19 cellular contexts compared by ENCODE assay signal in the genomic region with DNA sequence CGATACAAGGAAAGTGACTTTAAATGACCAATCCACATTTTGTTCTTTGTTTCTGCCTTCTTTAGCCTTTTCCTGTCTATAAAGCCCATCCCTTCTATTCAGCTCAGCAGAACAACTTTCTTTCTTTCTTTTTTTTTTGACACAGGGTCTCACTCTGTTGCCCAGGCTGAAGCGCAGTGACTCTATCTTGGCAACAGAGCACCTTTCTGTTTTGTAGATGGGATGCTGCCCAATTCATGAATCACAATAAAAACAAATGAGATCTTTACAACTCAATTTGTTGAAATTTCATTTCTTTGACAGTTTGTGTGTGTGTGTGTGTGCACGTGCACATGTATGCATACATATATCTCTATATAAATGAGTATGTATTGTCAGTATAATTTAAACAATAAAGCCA. TPM values are rescaled to one million over a fixed set of nuclear protein-coding genes. Genes with fewer than 3 reads are reported as not detected.
DNase-seq lines count a peak whose midpoint lies in the region; ATAC-seq, FAIRE-seq and TF ChIP-seq lines count a peak whose summit lies in the region.
"Had no signal": no experiment of that assay in that cellular context is flagged by ENCODE, and none has a peak within 500 bp of the region (broad histone marks: within the 10 kb centered on the region; RNA-seq: fewer than 3 reads in every experiment).

No MANE protein-coding gene starts in this region.

- no peak overlapping the region for H3K4me2 ChIP-seq in K562 (ENCODE audit: insufficient read depth, low read length)

- no peak overlapping the region for H3K9ac ChIP-seq in K562 (ENCODE audit: insufficient read depth in 1 of 2, low read depth in 2 of 2, low read length in 2 of 2)

- FAIRE-seq in K562 (lab: Jason Lieb, UNC), result peak; percentile 37

- H2AFZ ChIP-seq in K562 (ENCODE audit: low read depth, low read length), result no peak overlapping the region

- POLR2A ChIA-PET in HEK293 (lab: Yijun Ruan, JAX) (no interaction called here), K562 (lab: Yijun Ruan, JAX) (no interaction called here)

- intact Hi-C loops in K562 (cut with micrococcal nuclease), result no loop called here

- BruUV-seq in K562 (replicated peaks; lab: Mats Ljungman, UMichigan), result no TSS peak

- H3K4me3 ChIP-seq in HEK293 (ENCODE audit: low read depth, low read length) (no peak overlapping the region), K562 (no peak overlapping the region), gastroesophageal sphincter (no peak overlapping the region), thoracic aorta (no peak overlapping the region)

- no peaks in the 10 kb centered on the region for H3K9me1 ChIP-seq in K562 (ENCODE audit: control insufficient read depth, insufficient read depth, low read length)

- 30% methylated on average over 3 of the region's 3 CpGs for WGBS in K562 (ENCODE audit: insufficient coverage, low coverage, missing lambda C conversion rate)
- WGBS in gastroesophageal sphincter (ENCODE audit: low coverage in 1 of 2), 2 donors, result 75 to 84% methylated on average over 3 of the region's 3 CpGs

- H3K36me3 ChIP-seq in HEK293 (ENCODE audit: control insufficient read depth in 2 of 2, insufficient read depth in 1 of 2, low read length in 2 of 2) (no peaks in the 10 kb centered on the region), K562 (ENCODE audit: control insufficient read depth, insufficient read depth, low read length) (no peaks in the 10 kb centered on the region), gastroesophageal sphincter (no peaks in the 10 kb centered on the region), thoracic aorta (no peaks in the 10 kb centered on the region)

- H3K4me1 ChIP-seq in HEK293 (ENCODE audit: control insufficient read depth, insufficient read depth, low read length), result no peaks in the 10 kb centered on the region
- H3K4me1 ChIP-seq in K562 (replicated peaks in 1 of 2; ENCODE audit: control insufficient read depth in 2 of 2, insufficient read depth in 2 of 2, low read length in 2 of 2), result no peaks in the 10 kb centered on the region
- H3K4me1 ChIP-seq in gastroesophageal sphincter, result peaks cover 16 to 93% (median 39%) of the 10 kb centered on the region in 3 donors
- H3K4me1 ChIP-seq in thoracic aorta (ENCODE audit: control insufficient read depth in 1 of 2, low read depth in 2 of 2), result peaks cover 16 to 62% of the 10 kb centered on the region in 2 donors
- H3K4me1 ChIP-seq: Caco-2 had no signal

- in situ Hi-C loops in K562 (cut with MboI), result no loop called here
- in situ Hi-C loops in ACHN (cut with HindIII; ENCODE audit: low pct_ligation_motif_present, low pct_unique_long_range_greater_than_20kb, low sequenced_read_pairs), result no loop called here

- H3K27me3 ChIP-seq in K562 (ENCODE audit: control insufficient read depth in 2 of 2, insufficient read depth in 2 of 2, low read length in 2 of 2) (peaks cover 22 to 45% of the 10 kb centered on the region in 2 experiments), gastroesophageal sphincter (no peaks in the 10 kb centered on the region), thoracic aorta (replicated peaks; ENCODE audit: insufficient read depth) (no peaks in the 10 kb centered on the region)

- TF ChIP-seq EP300 in K562 (IDR thresholded peaks at IDR 0.05; ENCODE audit: low read length), result no peak
- no peak for TF ChIP-seq EP300 in gastroesophageal sphincter (IDR thresholded peaks at IDR 0.05)

- TF ChIP-seq CTCF in HEK293 (tag by site-specific recombination; IDR thresholded peaks at IDR 0.05) (no peak), K562 (IDR thresholded peaks at IDR 0.05 in 2 of 3, conservative IDR thresholded peaks at IDR 0.05 in 1 of 3; ENCODE audit: insufficient read depth in 2 of 3, low read depth in 1 of 3, low read length in 3 of 3) (no peak), gastroesophageal sphincter (IDR thresholded peaks at IDR 0.05) (no peak), thoracic aorta (IDR thresholded peaks at IDR 0.05) (no peak)

- no peak for TF ChIP-seq RAD21 in K562 (CRISPR knock-in tag; conservative IDR thresholded peaks at IDR 0.05 in 1 of 2, IDR thresholded peaks at IDR 0.05 in 1 of 2)

- CTCF ChIA-PET in HEK293 (lab: Yijun Ruan, JAX), result interaction anchor here (0.7 to 1.4 kb wide), 2 partner anchors 8 to 434 kb away, joined by 4 read pairs; no protein-coding TSS in a partner anchor
- CTCF ChIA-PET in K562 (lab: Yijun Ruan, JAX; ENCODE audit: low intra/inter-chr PET ratio), result no interaction called here

- DNase-seq in K562 (ENCODE audit: extremely low read depth in 1 of 4, low spot score in 3 of 4) (no peak), thoracic aorta (ENCODE audit: low spot score) (no peak), ACHN (no peak), islet precursor cell (no peak)
- DNase-seq: Caco-2; CD4-positive, alpha-beta T cell; DMS 273 treated with DMSO at 0.1 percent for 48 hours; DMS79 treated with DMSO at 0.1 percent for 48 hours; H7; KBM-7; MM.1S; NCI-H1048; NCI-H1417 treated with DMSO at 0.1 percent for 48 hours; NCI-H187; NCI-H510A treated with DMSO at 0.1 percent for 48 hours; NCI-H748 treated with DMSO at 0.1 percent for 48 hours had no signal

- ATAC-seq in K562, result no peak
- ATAC-seq in gastroesophageal sphincter, result no peak
- ATAC-seq in thoracic aorta (ENCODE audit: insufficient number of reproducible peaks, low FRiP score, low read depth), result peak; percentile 41
- ATAC-seq in HG03139 (IDR thresholded peaks at IDR 0.05; ENCODE audit: unreplicated experiment), result no peak

- TF ChIP-seq POLR2A in K562 (conservative IDR thresholded peaks at IDR 0.05) (no peak), gastroesophageal sphincter (IDR thresholded peaks at IDR 0.05) (no peak)

- H3K79me2 ChIP-seq in K562 (ENCODE audit: control insufficient read depth, insufficient read depth, low read length), result no peaks in the 10 kb centered on the region

- H3K9me3 ChIP-seq in HEK293 (ENCODE audit: control insufficient read depth, insufficient read depth, low read depth, low read length) (no peaks in the 10 kb centered on the region), K562 (replicated peaks; ENCODE audit: control insufficient read depth, insufficient read depth, low read depth, low read length) (no peaks in the 10 kb centered on the region), gastroesophageal sphincter (no peaks in the 10 kb centered on the region), thoracic aorta (no peaks in the 10 kb centered on the region)
- H3K9me3 ChIP-seq: Caco-2 had no signal

- peaks cover 4% of the 10 kb centered on the region; the same call in 1 of the 2 replicates for H4K20me1 ChIP-seq in K562 (replicated peaks; ENCODE audit: control insufficient read depth, insufficient read depth, low read length)

- H3K27ac ChIP-seq in HEK293 (ENCODE audit: extremely low read depth, low read depth, low read length), result no peak overlapping the region
- H3K27ac ChIP-seq in K562 (ENCODE audit: extremely low read depth, low read depth, low read length), result no peak overlapping the region
- H3K27ac ChIP-seq in gastroesophageal sphincter, result peak overlapping the region in 3 of 4 donors; percentile 76 to 86 (median 82)
- H3K27ac ChIP-seq in thoracic aorta, result no peak overlapping the region

TF ChIP-seq in HEK293, 187 proteins besides CTCF, POLR2A, EP300 and RAD21:
- TF ChIP-seq ZNF549 (tag by site-specific recombination; IDR thresholded peaks at IDR 0.05) (peak; percentile 94), ZNF777 (tag by site-specific recombination; IDR thresholded peaks at IDR 0.05; ENCODE audit: borderline replicate concordance) (no peak)

TF ChIP-seq in K562, 482 proteins besides CTCF, POLR2A, EP300 and RAD21:
- TF ChIP-seq CCAR2 (IDR thresholded peaks at IDR 0.05; ENCODE audit: low read depth, low read length) (no peak), WHSC1 (IDR thresholded peaks at IDR 0.05; ENCODE audit: low read length) (no peak), ZNF586 (CRISPR knock-in tag; conservative IDR thresholded peaks at IDR 0.05) (no peak), JUND (IDR thresholded peaks at IDR 0.05; ENCODE audit: borderline replicate concordance, low read depth, low read length) (no peak), JUND (tag; IDR thresholded peaks at IDR 0.05; ENCODE audit: borderline replicate concordance, low read depth, low read length) (no peak), ZNF507 (tag; conservative IDR thresholded peaks at IDR 0.05) (no peak), ZNF57 (CRISPR knock-in tag; IDR thresholded peaks at IDR 0.05) (no peak), HEY1 (CRISPR knock-in tag; IDR thresholded peaks at IDR 0.05; ENCODE audit: borderline replicate concordance) (no peak), BHLHE40 (IDR thresholded peaks at IDR 0.05; ENCODE audit: low read length) (no peak)
- TF ChIP-seq, protein P1, sequence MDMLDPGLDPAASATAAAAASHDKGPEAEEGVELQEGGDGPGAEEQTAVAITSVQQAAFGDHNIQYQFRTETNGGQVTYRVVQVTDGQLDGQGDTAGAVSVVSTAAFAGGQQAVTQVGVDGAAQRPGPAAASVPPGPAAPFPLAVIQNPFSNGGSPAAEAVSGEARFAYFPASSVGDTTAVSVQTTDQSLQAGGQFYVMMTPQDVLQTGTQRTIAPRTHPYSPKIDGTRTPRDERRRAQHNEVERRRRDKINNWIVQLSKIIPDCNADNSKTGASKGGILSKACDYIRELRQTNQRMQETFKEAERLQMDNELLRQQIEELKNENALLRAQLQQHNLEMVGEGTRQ (CRISPR knock-in tag; IDR thresholded peaks at IDR 0.05), result no peak

RNA-seq across cellular contexts. Expression of a gene that starts 25.5 kb away (rescaled TPM):
- total RNA-seq in K562 (2011; cell fraction: chromatin; rRNA removed; ENCODE audit: low replicate concordance), result 0.25 TPM in 1 of 2 replicates, not detected in the other
- total RNA-seq in K562 (2011; cell fraction: nucleolus; rRNA removed), result not detected in 2 replicates
- total RNA-seq in K562 (2011; cell fraction: nucleoplasm; rRNA removed), result not detected in 2 replicates
- total RNA-seq in K562 (2014; rRNA removed) (0.20 TPM in 1 of 2 replicates, not detected in the other), K562 (2014; rRNA removed; fragmentation: Illumina TruSeq; extraction: Trizol) (0.10 and 0.22 TPM in 2 replicates), K562 (2015; rRNA removed; fragmentation: Illumina TruSeq; extraction: Trizol) (0.22 and 0.26 TPM in 2 replicates), K562 (2021) (0.35 and 0.60 TPM in 2 replicates), gastroesophageal sphincter (10 to 100 TPM; 31.1 to 74.6 (median 34.7) TPM), thoracic aorta (1 to 10 TPM; 2.0 to 7.7 TPM)
- polyA plus RNA-seq in K562 (2011; rRNA removed) (0.12 TPM in 1 of 2 replicates, not detected in the other), K562 (2014; fragmentation: Illumina TruSeq; extraction: Trizol) (0.34 and 0.61 TPM in 2 replicates), K562 (2014; fragmentation: Nextera tagmentation; extraction: Ambion mirVana) (not detected), K562 (2014; rRNA removed) (0.17 and 0.59 TPM in 2 replicates)
- polyA plus RNA-seq in K562 (2011; cell fraction: cytosol; rRNA removed), result 0.01 and 0.06 TPM in 2 replicates
- polyA plus RNA-seq in K562 (2011; cell fraction: nucleus; rRNA removed), result 0.10 and 0.14 TPM in 2 replicates
- 0.79 and 2.3 TPM in 2 replicates for polyA plus RNA-seq in K562 (2012)
- polyA minus RNA-seq in K562 (2011; rRNA and poly(A)+ RNA removed), result not detected in 2 replicates
- not detected in 2 replicates for polyA minus RNA-seq in K562 (2011; cell fraction: cytosol; rRNA and poly(A)+ RNA removed)
- 0.11 TPM in 1 of 2 replicates, not detected in the other for polyA minus RNA-seq in K562 (2011; cell fraction: nucleus; rRNA and poly(A)+ RNA removed)

Comparison
In these comparisons a context has a peak if more than half of its experiments do, and no peak if none do; other contexts are left out.
1. H3K27ac ChIP-seq: peak in gastroesophageal sphincter (3 of 4); none in HEK293 (single experiment), K562 (single experiment) and thoracic aorta (0 of 2).